ENCODE assay signal across 12 cellular contexts in the genomic region with DNA sequence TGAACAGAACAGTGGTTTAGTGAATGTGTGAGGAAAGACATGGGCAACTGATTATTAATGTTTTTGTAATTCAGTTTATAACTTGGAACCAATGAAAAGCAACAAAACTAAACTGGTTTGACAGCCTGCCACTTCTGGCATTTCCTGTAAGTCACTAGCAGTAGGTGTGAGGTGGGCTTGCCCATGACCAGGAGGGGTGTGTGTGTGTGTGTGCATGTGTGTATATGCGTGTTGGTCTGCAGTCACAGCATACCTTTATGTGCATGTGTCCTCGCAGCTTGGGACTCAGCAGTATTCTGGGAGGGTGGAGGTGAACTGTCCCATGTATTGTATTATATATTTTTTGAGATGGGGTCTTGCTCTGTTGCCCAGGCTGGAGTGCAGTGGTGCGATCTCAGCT.
"Had no signal": no experiment of that assay in that cellular context is flagged by ENCODE, and none has a peak within 500 bp of the region (broad histone marks: within the 10 kb centered on the region; RNA-seq: fewer than 3 reads in every experiment).

No MANE protein-coding gene starts in this region.

- H3K4me1 ChIP-seq: adrenal gland had no signal

- H3K27me3 Mint-ChIP-seq: dendritic cell treated with granulocyte-macrophage colony-stimulating factor and Interleukin-4, amounts not matched to agents 40 ng/mL and 50 ng/mL, for 4 days had no signal

- H3K27me3 ChIP-seq: adrenal gland, thyroid gland had no signal

- H3K4me3 ChIP-seq: adrenal gland, thyroid gland had no signal

- H3K27ac Mint-ChIP-seq: dendritic cell treated with granulocyte-macrophage colony-stimulating factor and Interleukin-4, amounts not matched to agents 40 ng/mL and 50 ng/mL, for 4 days had no signal

- DNase-seq: activated CD4-positive, alpha-beta T cell treated with anti-CD3 and anti-CD28 coated beads for 48 hours; activated naive CD4-positive, alpha-beta T cell; adrenal gland; cerebellar nuclear complex; hippocampal formation; kidney glomerular epithelial cell; retina; stimulated activated CD4-positive, alpha-beta T cell treated with anti-CD3 and anti-CD28 coated beads, Interleukin-15, amount 100 ng/mL, for 24 hours; stimulated activated CD4-positive, alpha-beta T cell treated with anti-CD3 and anti-CD28 coated beads, Interleukin-4, amount 100 ng/mL, for 24 hours; SW 1271 had no signal

- H3K4me3 Mint-ChIP-seq: dendritic cell treated with granulocyte-macrophage colony-stimulating factor and Interleukin-4, amounts not matched to agents 40 ng/mL and 50 ng/mL, for 4 days had no signal

- H3K9me3 ChIP-seq: adrenal gland, thyroid gland had no signal

- H3K9me3 Mint-ChIP-seq: dendritic cell treated with granulocyte-macrophage colony-stimulating factor and Interleukin-4, amounts not matched to agents 40 ng/mL and 50 ng/mL, for 4 days had no signal

- H3K27ac ChIP-seq: adrenal gland had no signal
